Comparison of ENCODE assay signal across 9 cellular contexts in genomic region chr11:78465169-78465942, GRCh38. TPM values are rescaled to one million over a fixed set of nuclear protein-coding genes. Genes with fewer than 3 reads are reported as not detected.
A peak's percentile ranks its signal among the peaks of the same experiment; 100 is the strongest.
DNase-seq lines count a peak whose midpoint lies in the region; ATAC-seq and TF ChIP-seq lines count a peak whose summit lies in the region.
"Had no signal": no experiment of that assay in that cellular context is flagged by ENCODE, and none has a peak within 500 bp of the region (broad histone marks: within the 10 kb centered on the region; RNA-seq: fewer than 3 reads in every experiment).

No MANE protein-coding gene starts in this region.

- TF ChIP-seq POLR2A in Peyer's patch (IDR thresholded peaks at IDR 0.05): peak; percentile 9 to 10

- H3K4me1 ChIP-seq in Peyer's patch (peaks cover 0 to 11% (median 0%) of the 10 kb centered on the region in 4 donors), lower lobe of right lung (no peaks in the 10 kb centered on the region)

- H3K27ac ChIP-seq in Peyer's patch (peak overlapping the region; percentile 79 to 91 (median 84)), lower lobe of right lung (peak overlapping the region; percentile 60)
- H3K27ac ChIP-seq: epithelial cell of prostate had no signal

- intact Hi-C loops in lower lobe of right lung (cut with DNase I) (no loop called here), cardiac septum (cut with DNase I) (no loop called here)

- TF ChIP-seq CTCF in Peyer's patch (IDR thresholded peaks at IDR 0.05) (no peak), lower lobe of right lung (IDR thresholded peaks at IDR 0.05) (no peak)

- H3K36me3 ChIP-seq in Peyer's patch: peaks cover 0 to 5% (median 0%) of the 10 kb centered on the region in 3 donors
- H3K36me3 ChIP-seq in lower lobe of right lung: peaks cover 6% of the 10 kb centered on the region

- DNase-seq in Peyer's patch: peak in 2 of 3 donors; percentile 51 to 64
- DNase-seq in lower lobe of right lung: no peak
- DNase-seq in NCI-H1048 (lab: John Stamatoyannopoulos, UW): no peak
- DNase-seq in SW 1271 (lab: John Stamatoyannopoulos, UW): no peak
- no peak for DNase-seq in cardiac septum (ENCODE audit: low spot score)
- DNase-seq in NCI-H526 treated with DMSO at 0.1 percent for 48 hours (lab: John Stamatoyannopoulos, UW): no peak

- H3K27me3 ChIP-seq in Peyer's patch: no peaks in the 10 kb centered on the region
- no peaks in the 10 kb centered on the region for H3K27me3 ChIP-seq in lower lobe of right lung (ENCODE audit: low read depth)

- H3K4me3 ChIP-seq in Peyer's patch: peak overlapping the region in 2 of 4 donors; percentile 14 to 30
- no peak overlapping the region for H3K4me3 ChIP-seq in lower lobe of right lung

- ATAC-seq in GM18867 (IDR thresholded peaks at IDR 0.05; ENCODE audit: unreplicated experiment): peak; percentile 99
- peak; percentile 97 for ATAC-seq in HG02642 (IDR thresholded peaks at IDR 0.05; ENCODE audit: poor library complexity, unreplicated experiment)
- ATAC-seq in lower lobe of right lung: peak; percentile 52 to 72

- H3K9me3 ChIP-seq in Peyer's patch: no peaks in the 10 kb centered on the region
- H3K9me3 ChIP-seq in lower lobe of right lung: no peaks in the 10 kb centered on the region

RNA-seq across cellular contexts. Expression of gene GAB2, which starts 47.7 kb away (rescaled TPM):
- total RNA-seq in Peyer's patch (10 to 100 TPM; 14.0 to 41.3 (median 34.7) TPM), lower lobe of right lung (64.2 TPM), cardiac septum (42.9 TPM)

Comparison
In these comparisons a context has a peak if more than half of its experiments do, and no peak if none do; other contexts are left out.
1. DNase-seq: peak in Peyer's patch (2 of 3); none in lower lobe of right lung (single experiment), NCI-H1048 (single experiment), SW 1271 (0 of 2), cardiac septum (single experiment) and NCI-H526 treated with DMSO at 0.1 percent for 48 hours (single experiment).
2. Peak in every context shown above with its lines, with median percentiles within 50 percentile points of each other: ATAC-seq.